8 cellular contexts compared by ENCODE assay signal in the genomic region with DNA sequence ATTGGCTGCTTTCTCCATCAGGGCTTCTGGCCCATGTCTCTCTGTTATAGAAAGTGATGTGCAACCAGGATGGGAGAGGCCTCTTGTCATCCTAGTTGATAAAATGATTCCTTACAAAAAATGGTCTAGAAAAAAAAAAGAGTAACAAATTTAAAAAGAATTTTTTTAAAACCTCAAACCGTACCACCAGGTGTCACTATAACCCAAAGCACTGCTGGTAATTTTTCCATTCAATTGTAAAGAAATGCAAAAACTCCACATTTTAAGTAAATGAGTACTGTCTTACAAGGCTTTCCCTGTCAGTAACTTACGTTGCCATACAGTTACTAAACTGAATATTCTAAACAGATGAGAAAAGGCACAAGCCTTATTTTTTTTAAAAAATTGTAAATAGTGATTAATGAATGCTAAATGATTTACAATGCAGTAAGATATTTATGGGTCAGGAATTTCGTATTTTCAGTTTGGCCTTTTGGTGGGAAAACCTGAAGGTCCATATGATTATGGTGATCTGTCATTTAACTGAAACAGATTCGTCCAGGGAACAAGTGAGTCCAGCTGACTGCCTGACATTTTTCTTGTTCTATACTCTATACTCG.
DNase-seq lines count a peak whose midpoint lies in the region; ATAC-seq and TF ChIP-seq lines count a peak whose summit lies in the region.

No MANE protein-coding gene starts in this region.

- H3K36me3 Mint-ChIP-seq in activated naive CD4-positive, alpha-beta T cell treated with anti-CD3 and anti-CD28 coated beads for 36 hours (ENCODE audit: low read depth): no peaks in the 10 kb centered on the region
- H3K36me3 Mint-ChIP-seq in nephron progenitor cell (ENCODE audit: low read depth): no peaks in the 10 kb centered on the region

- intact Hi-C loops in activated naive CD4-positive, alpha-beta T cell treated with anti-CD3 and anti-CD28 coated beads for 36 hours (cut with micrococcal nuclease): loop anchor here (1.0 kb wide), 2 partner anchors 126 to 701 kb away; no protein-coding TSS in a partner anchor

- no peak overlapping the region for H3K27ac Mint-ChIP-seq in activated naive CD4-positive, alpha-beta T cell treated with anti-CD3 and anti-CD28 coated beads for 36 hours
- no peak overlapping the region for H3K27ac Mint-ChIP-seq in nephron progenitor cell

- peaks cover 10% of the 10 kb centered on the region for H3K27me3 Mint-ChIP-seq in activated naive CD4-positive, alpha-beta T cell treated with anti-CD3 and anti-CD28 coated beads for 36 hours (ENCODE audit: low read depth)
- H3K27me3 Mint-ChIP-seq in nephron progenitor cell (ENCODE audit: low read depth, poor library complexity): no peaks in the 10 kb centered on the region

- ATAC-seq in GM19395 (IDR thresholded peaks at IDR 0.05; ENCODE audit: unreplicated experiment): no peak

- no peak overlapping the region for H3K4me3 Mint-ChIP-seq in activated naive CD4-positive, alpha-beta T cell treated with anti-CD3 and anti-CD28 coated beads for 36 hours
- no peak overlapping the region for H3K4me3 Mint-ChIP-seq in nephron progenitor cell

- no peaks in the 10 kb centered on the region for H3K9me3 Mint-ChIP-seq in activated naive CD4-positive, alpha-beta T cell treated with anti-CD3 and anti-CD28 coated beads for 36 hours
- H3K9me3 Mint-ChIP-seq in nephron progenitor cell: no peaks in the 10 kb centered on the region

- H3K4me1 Mint-ChIP-seq in activated naive CD4-positive, alpha-beta T cell treated with anti-CD3 and anti-CD28 coated beads for 36 hours (ENCODE audit: low read depth): no peaks in the 10 kb centered on the region
- peaks cover 7% of the 10 kb centered on the region for H3K4me1 Mint-ChIP-seq in nephron progenitor cell

- CTCF ChIA-PET in activated naive CD4-positive, alpha-beta T cell treated with anti-CD3 and anti-CD28 coated beads for 36 hours (lab: Charles Lee): interaction anchor here (0.9 kb wide), 1 partner anchor 239 kb away, joined by 3 read pairs; no protein-coding TSS in a partner anchor

- TF ChIP-seq CTCF in cardiac fibroblast (IDR thresholded peaks at IDR 0.05; ENCODE audit: low read depth, low read length) (peak; percentile 54), nephron progenitor cell (IDR thresholded peaks at IDR 0.05) (peak; percentile 71)

- no peak overlapping the region for H3K4me3 ChIP-seq in cardiac fibroblast (replicated peaks in 1 of 2; ENCODE audit: low read depth in 2 of 2, low read length in 2 of 2)

- DNase-seq in activated naive CD4-positive, alpha-beta T cell treated with anti-CD3 and anti-CD28 coated beads for 36 hours: peak; percentile 21
- DNase-seq in activated naive CD4-positive, alpha-beta T cell treated with anti-CD3 and anti-CD28 coated beads, Interleukin-2, amount 50 U/mL, for 16 hours: no peak
- DNase-seq in NCI-H2171 treated with DMSO at 0.1 percent for 48 hours (lab: John Stamatoyannopoulos, UW): peak; percentile 55
- peak; percentile 78 to 81 for DNase-seq in cardiac fibroblast (ENCODE audit: low read depth in 2 of 2)
- DNase-seq in nephron progenitor cell: peak; percentile 25
- DNase-seq in iPS-NIHi11 (ENCODE audit: low spot score): no peak
- DNase-seq in activated CD8-positive, alpha-beta memory T cell treated with anti-CD3 and anti-CD28 coated beads, Interleukin-2, amount 50 U/mL, for 48 hours: no peak

Comparison
In these comparisons a context has a peak if more than half of its experiments do, and no peak if none do; other contexts are left out.
1. DNase-seq: peak in activated naive CD4-positive, alpha-beta T cell treated with anti-CD3 and anti-CD28 coated beads for 36 hours (single experiment), NCI-H2171 treated with DMSO at 0.1 percent for 48 hours (single experiment), cardiac fibroblast (2 of 2) and nephron progenitor cell (single experiment); none in activated naive CD4-positive, alpha-beta T cell treated with anti-CD3 and anti-CD28 coated beads, Interleukin-2, amount 50 U/mL, for 16 hours (single experiment), iPS-NIHi11 (single experiment) and activated CD8-positive, alpha-beta memory T cell treated with anti-CD3 and anti-CD28 coated beads, Interleukin-2, amount 50 U/mL, for 48 hours (single experiment).